In the genomic region with DNA sequence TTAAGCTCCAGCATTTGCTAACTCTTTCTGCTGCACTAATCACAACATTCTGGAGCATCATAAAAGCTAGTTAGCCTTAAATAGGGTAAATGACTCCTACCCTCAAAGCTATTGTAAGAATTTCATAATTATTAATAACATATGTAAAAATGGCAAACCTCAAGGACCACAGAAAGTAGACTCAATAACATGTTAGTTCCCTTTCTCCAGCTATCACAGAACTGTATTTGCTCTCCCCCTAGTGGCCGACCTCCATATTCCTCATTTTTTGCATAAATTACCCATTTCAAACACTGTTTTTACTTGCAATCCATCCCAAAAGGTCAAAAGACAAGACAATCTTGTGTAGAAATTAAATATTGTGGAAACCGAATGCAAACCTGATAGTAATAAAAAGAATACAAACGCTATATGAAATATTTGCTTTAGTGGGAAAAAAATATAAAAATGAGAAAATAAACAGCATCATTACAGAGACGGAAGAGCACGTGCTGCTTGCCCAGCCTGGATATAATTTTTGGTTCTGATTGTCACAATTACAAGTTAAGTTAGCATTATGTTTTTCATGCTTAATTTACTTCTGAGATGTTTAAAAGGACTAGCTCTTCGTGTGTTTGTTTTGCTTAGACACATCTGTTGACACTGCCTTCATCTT, we compare ENCODE assay signal across 8 cellular contexts.
DNase-seq lines count a peak whose midpoint lies in the region; ATAC-seq and TF ChIP-seq lines count a peak whose summit lies in the region.

No MANE protein-coding gene starts in this region.

- no peaks in the 10 kb centered on the region for H3K36me3 ChIP-seq in GM06990 (ENCODE audit: control insufficient read depth, insufficient read depth, low read length)
- no peaks in the 10 kb centered on the region for H3K36me3 ChIP-seq in mammary epithelial cell (ENCODE audit: insufficient read depth, low read length)

- H3K4me3 Mint-ChIP-seq in activated T-helper 2 cell treated with anti-CD3 and anti-CD28 coated beads, Interferon-gamma antibody, Interleukin-2, Interleukin-4, amounts not matched to agents 10 μg/mL and 5 μg/mL and 100 μg/mL, durations not matched to agents 14 hours and 24 hours and 36 hours (ENCODE audit: low read depth) = no peak overlapping the region

- dilution Hi-C loops in mammary epithelial cell (cut with HindIII; ENCODE audit: low sequenced_read_pairs) = no loop called here

- ATAC-seq in GM19468 (IDR thresholded peaks at IDR 0.05; ENCODE audit: extremely low read depth, unreplicated experiment) (peak; percentile 75), HG03439 (IDR thresholded peaks at IDR 0.05; ENCODE audit: unreplicated experiment) (peak; percentile 78)

- no peaks in the 10 kb centered on the region for H3K9me3 ChIP-seq in mammary epithelial cell (replicated peaks; ENCODE audit: insufficient read depth, low read length)

- no peak overlapping the region for H3K9ac ChIP-seq in mammary epithelial cell (ENCODE audit: insufficient read depth, low read length)

- intact Hi-C loops in mammary epithelial cell (cut with micrococcal nuclease) = no loop called here
- intact Hi-C loops in activated T-helper 2 cell treated with anti-CD3 and anti-CD28 coated beads, Interferon-gamma antibody, Interleukin-2, Interleukin-4, amounts not matched to agents 10 μg/mL and 5 μg/mL and 100 μg/mL, durations not matched to agents 14 hours and 24 hours and 36 hours (cut with micrococcal nuclease) = no loop called here

- H3K9me3 Mint-ChIP-seq in activated T-helper 2 cell treated with anti-CD3 and anti-CD28 coated beads, Interferon-gamma antibody, Interleukin-2, Interleukin-4, amounts not matched to agents 10 μg/mL and 5 μg/mL and 100 μg/mL, durations not matched to agents 14 hours and 24 hours and 36 hours = peaks cover 10% of the 10 kb centered on the region

- H3K36me3 Mint-ChIP-seq in activated T-helper 2 cell treated with anti-CD3 and anti-CD28 coated beads, Interferon-gamma antibody, Interleukin-2, Interleukin-4, amounts not matched to agents 10 μg/mL and 5 μg/mL and 100 μg/mL, durations not matched to agents 14 hours and 24 hours and 36 hours (ENCODE audit: low read depth) = no peaks in the 10 kb centered on the region

- no peak overlapping the region for H3K4me3 ChIP-seq in GM06990 (replicated peaks; ENCODE audit: low read depth, low read length)
- no peak overlapping the region for H3K4me3 ChIP-seq in mammary epithelial cell (replicated peaks in 1 of 3; ENCODE audit: insufficient read depth in 1 of 3, low read depth in 2 of 3, low read length in 3 of 3)

- no peak overlapping the region for H3K4me2 ChIP-seq in mammary epithelial cell (ENCODE audit: insufficient read depth, low read depth, low read length)

- H3K79me2 ChIP-seq in mammary epithelial cell (ENCODE audit: insufficient read depth, low read length) = no peaks in the 10 kb centered on the region

- H3K27ac Mint-ChIP-seq in activated T-helper 2 cell treated with anti-CD3 and anti-CD28 coated beads, Interferon-gamma antibody, Interleukin-2, Interleukin-4, amounts not matched to agents 10 μg/mL and 5 μg/mL and 100 μg/mL, durations not matched to agents 14 hours and 24 hours and 36 hours = no peak overlapping the region

- H3K4me1 Mint-ChIP-seq in activated T-helper 2 cell treated with anti-CD3 and anti-CD28 coated beads, Interferon-gamma antibody, Interleukin-2, Interleukin-4, amounts not matched to agents 10 μg/mL and 5 μg/mL and 100 μg/mL, durations not matched to agents 14 hours and 24 hours and 36 hours (ENCODE audit: low read depth) = no peaks in the 10 kb centered on the region

- 39% methylated on average over 6 of the region's 6 CpGs for WGBS in mammary epithelial cell (ENCODE audit: low coverage, missing lambda C conversion rate)

- in situ Hi-C loops in mammary epithelial cell (cut with MboI; ENCODE audit: low sequenced_read_pairs in 2 of 2) = loop anchor here in 1 of 2 donors (25.0 kb wide), 1 partner anchor 1055 kb away; no protein-coding TSS in a partner anchor

- H3K27me3 Mint-ChIP-seq in activated T-helper 2 cell treated with anti-CD3 and anti-CD28 coated beads, Interferon-gamma antibody, Interleukin-2, Interleukin-4, amounts not matched to agents 10 μg/mL and 5 μg/mL and 100 μg/mL, durations not matched to agents 14 hours and 24 hours and 36 hours (ENCODE audit: low read depth) = no peaks in the 10 kb centered on the region

- no peaks in the 10 kb centered on the region for H4K20me1 ChIP-seq in mammary epithelial cell (ENCODE audit: insufficient read depth, low read length)

- CTCF ChIA-PET in mammary epithelial cell (lab: Charles Lee; ENCODE audit: low non-redundant PET) = interaction anchor here (0.5 kb wide), 1 partner anchor 16 kb away, joined by 3 read pairs; no protein-coding TSS in a partner anchor

- peak; percentile 78 for TF ChIP-seq CTCF in GM06990 (IDR thresholded peaks at IDR 0.05; ENCODE audit: insufficient read depth, low read length, poor library complexity, severe bottlenecking)
- TF ChIP-seq CTCF in mammary epithelial cell (conservative IDR thresholded peaks at IDR 0.05 in 1 of 2, IDR thresholded peaks at IDR 0.05 in 1 of 2; ENCODE audit: extremely low read depth in 1 of 2, insufficient read depth in 1 of 2, low read depth in 1 of 2, low read length in 2 of 2) = peak; percentile 83 to 85

- no peak overlapping the region for H2AFZ ChIP-seq in mammary epithelial cell (ENCODE audit: low read depth, low read length)

- H3K4me1 ChIP-seq in mammary epithelial cell (ENCODE audit: insufficient read depth, low read length) = no peaks in the 10 kb centered on the region

- H3K27me3 ChIP-seq in GM06990 (replicated peaks; ENCODE audit: control insufficient read depth, insufficient read depth, low read length) (no peaks in the 10 kb centered on the region), mammary epithelial cell (ENCODE audit: insufficient read depth, low read length) (no peaks in the 10 kb centered on the region)

- DNase-seq in GM06990 (ENCODE audit: extremely low read depth, insufficient read length) (no peak), NCI-H748 (lab: John Stamatoyannopoulos, UW; ENCODE audit: unreplicated experiment) (peak; percentile 61), mammary epithelial cell (peak; percentile 19), medulla oblongata (ENCODE audit: extremely low spot score) (peak; percentile 64), GM19240 (ENCODE audit: insufficient read length, low spot score) (no peak)
- DNase-seq in activated T-helper 2 cell treated with anti-CD3 and anti-CD28 coated beads, Interferon-gamma antibody, Interleukin-2, Interleukin-4, amounts not matched to agents 10 μg/mL and 5 μg/mL and 100 μg/mL, durations not matched to agents 14 hours and 24 hours and 36 hours (ENCODE audit: low spot score) = no peak

- H3K27ac ChIP-seq in mammary epithelial cell (ENCODE audit: insufficient read depth, low read depth, low read length) = no peak overlapping the region

- BruUV-seq in mammary epithelial cell (replicated peaks; lab: Mats Ljungman, UMichigan) = no TSS peak

Comparison
In these comparisons a context has a peak if more than half of its experiments do, and no peak if none do; other contexts are left out.
1. DNase-seq: peak in NCI-H748 (single experiment), mammary epithelial cell (single experiment) and medulla oblongata (single experiment); none in GM06990 (single experiment), GM19240 (single experiment) and activated T-helper 2 cell treated with anti-CD3 and anti-CD28 coated beads, Interferon-gamma antibody, Interleukin-2, Interleukin-4, amounts not matched to agents 10 μg/mL and 5 μg/mL and 100 μg/mL, durations not matched to agents 14 hours and 24 hours and 36 hours (single experiment).